1 cellular context compared by ENCODE assay signal in the genomic region with DNA sequence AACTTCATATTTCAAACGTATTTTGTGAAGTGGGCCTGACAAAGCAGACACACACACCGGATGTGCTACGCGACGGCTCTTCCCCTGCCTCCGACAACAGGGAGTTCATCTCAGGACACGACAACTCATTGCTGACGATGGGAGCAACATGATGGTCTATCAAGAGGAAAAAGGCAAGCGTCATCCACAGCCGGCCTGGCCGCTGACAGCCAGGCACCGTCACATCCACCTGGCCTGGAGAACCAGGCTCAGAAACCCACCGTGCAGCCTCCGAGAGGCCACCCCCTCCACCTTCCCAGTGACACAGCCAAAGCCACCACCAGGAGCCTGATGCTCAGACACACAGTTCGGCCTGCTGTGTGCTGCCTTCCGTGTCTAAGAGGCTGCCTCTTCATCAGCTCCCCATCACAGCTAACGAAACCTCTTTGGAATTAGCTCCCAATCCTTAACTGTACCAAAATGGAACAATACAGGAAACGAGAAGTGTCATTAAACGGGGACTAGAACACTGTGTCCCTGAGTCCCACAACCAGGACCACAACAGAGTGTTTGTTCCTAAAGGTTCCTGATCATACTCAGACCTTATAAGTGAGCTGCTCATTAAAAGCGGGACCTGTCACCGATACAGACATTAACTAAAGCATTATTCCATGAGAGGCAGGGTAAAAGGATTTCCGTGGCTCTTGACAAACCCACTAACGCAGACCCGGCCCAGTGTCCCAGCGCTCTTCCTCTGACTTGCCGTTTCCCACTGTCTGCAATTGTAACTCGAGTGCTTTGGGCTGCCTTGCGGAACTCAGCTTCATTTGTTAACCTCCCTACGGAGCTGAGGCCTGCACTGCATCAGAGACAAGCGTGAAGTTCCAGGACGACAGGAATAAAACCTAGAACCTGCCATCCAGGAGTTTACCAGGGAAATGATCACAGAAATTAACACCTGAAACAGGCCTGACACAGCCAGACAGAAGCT.
TF ChIP-seq lines count a peak whose summit lies in the region.

No MANE protein-coding gene starts in this region.

TF ChIP-seq in IMR-90, 13 proteins besides CTCF, POLR2A, EP300 and RAD21 (continued from another document):
- TF ChIP-seq, protein P1, sequence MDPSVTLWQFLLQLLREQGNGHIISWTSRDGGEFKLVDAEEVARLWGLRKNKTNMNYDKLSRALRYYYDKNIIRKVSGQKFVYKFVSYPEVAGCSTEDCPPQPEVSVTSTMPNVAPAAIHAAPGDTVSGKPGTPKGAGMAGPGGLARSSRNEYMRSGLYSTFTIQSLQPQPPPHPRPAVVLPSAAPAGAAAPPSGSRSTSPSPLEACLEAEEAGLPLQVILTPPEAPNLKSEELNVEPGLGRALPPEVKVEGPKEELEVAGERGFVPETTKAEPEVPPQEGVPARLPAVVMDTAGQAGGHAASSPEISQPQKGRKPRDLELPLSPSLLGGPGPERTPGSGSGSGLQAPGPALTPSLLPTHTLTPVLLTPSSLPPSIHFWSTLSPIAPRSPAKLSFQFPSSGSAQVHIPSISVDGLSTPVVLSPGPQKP (IDR thresholded peaks at IDR 0.05; ENCODE audit: borderline replicate concordance, low read depth, low read length): no peak
TF ChIP-seq in IMR-90: peak in this region for 0.
